ENCODE assay signal across 1 cellular context in genomic region chr20:53738039-53738944, GRCh38.
TF ChIP-seq lines count a peak whose summit lies in the region.

No MANE protein-coding gene starts in this region.

TF ChIP-seq in A549, 52 proteins besides CTCF, POLR2A, EP300 and RAD21 (continued from another document):
- TF ChIP-seq USF2 (IDR thresholded peaks at IDR 0.05) (no peak), KDM1A (IDR thresholded peaks at IDR 0.05; ENCODE audit: low read depth) (no peak), KDM5A (IDR thresholded peaks at IDR 0.05) (no peak), BHLHE40 (IDR thresholded peaks at IDR 0.05; ENCODE audit: low read depth, low read length) (no peak), ZC3H11A (IDR thresholded peaks at IDR 0.05) (no peak), TP53 (CRISPR knock-in tag; IDR thresholded peaks at IDR 0.05) (no peak), RFX5 (IDR thresholded peaks at IDR 0.05) (no peak), RARB (CRISPR knock-in tag; IDR thresholded peaks at IDR 0.05) (no peak), MAFK (IDR thresholded peaks at IDR 0.05; ENCODE audit: partially characterized antibody) (peak; percentile 39), CBX2 (IDR thresholded peaks at IDR 0.05; ENCODE audit: borderline replicate concordance, low read depth) (no peak), NFE2L2 (conservative IDR thresholded peaks at IDR 0.05; ENCODE audit: low read length) (no peak), FOSL2 (IDR thresholded peaks at IDR 0.05) (no peak), FOSL2 (CRISPR knock-in tag; IDR thresholded peaks at IDR 0.05) (peak; percentile 41; the same call in 1 of the 2 replicates), MAZ (IDR thresholded peaks at IDR 0.05; ENCODE audit: borderline replicate concordance, low read depth, low read length) (no peak), RCOR1 (IDR thresholded peaks at IDR 0.05; ENCODE audit: low read depth, low read length) (no peak), MYC (IDR thresholded peaks at IDR 0.05; ENCODE audit: borderline replicate concordance, low read length) (no peak)
- TF ChIP-seq, protein P1, sequence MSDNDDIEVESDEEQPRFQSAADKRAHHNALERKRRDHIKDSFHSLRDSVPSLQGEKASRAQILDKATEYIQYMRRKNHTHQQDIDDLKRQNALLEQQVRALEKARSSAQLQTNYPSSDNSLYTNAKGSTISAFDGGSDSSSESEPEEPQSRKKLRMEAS (IDR thresholded peaks at IDR 0.05) = peak; percentile 80
- TF ChIP-seq, protein P2, sequence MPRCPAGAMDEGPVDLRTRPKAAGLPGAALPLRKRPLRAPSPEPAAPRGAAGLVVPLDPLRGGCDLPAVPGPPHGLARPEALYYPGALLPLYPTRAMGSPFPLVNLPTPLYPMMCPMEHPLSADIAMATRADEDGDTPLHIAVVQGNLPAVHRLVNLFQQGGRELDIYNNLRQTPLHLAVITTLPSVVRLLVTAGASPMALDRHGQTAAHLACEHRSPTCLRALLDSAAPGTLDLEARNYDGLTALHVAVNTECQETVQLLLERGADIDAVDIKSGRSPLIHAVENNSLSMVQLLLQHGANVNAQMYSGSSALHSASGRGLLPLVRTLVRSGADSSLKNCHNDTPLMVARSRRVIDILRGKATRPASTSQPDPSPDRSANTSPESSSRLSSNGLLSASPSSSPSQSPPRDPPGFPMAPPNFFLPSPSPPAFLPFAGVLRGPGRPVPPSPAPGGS (IDR thresholded peaks at IDR 0.05) = no peak
- TF ChIP-seq, protein P3, sequence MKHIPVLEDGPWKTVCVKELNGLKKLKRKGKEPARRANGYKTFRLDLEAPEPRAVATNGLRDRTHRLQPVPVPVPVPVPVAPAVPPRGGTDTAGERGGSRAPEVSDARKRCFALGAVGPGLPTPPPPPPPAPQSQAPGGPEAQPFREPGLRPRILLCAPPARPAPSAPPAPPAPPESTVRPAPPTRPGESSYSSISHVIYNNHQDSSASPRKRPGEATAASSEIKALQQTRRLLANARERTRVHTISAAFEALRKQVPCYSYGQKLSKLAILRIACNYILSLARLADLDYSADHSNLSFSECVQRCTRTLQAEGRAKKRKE (CRISPR knock-in tag; IDR thresholded peaks at IDR 0.05; ENCODE audit: low read depth) = no peak
